In genomic region chr10:117471344-117471874, GRCh38 we compare ENCODE assay signal across 27 cellular contexts.
"Had no signal": no experiment of that assay in that cellular context is flagged by ENCODE, and none has a peak within 500 bp of the region (broad histone marks: within the 10 kb centered on the region; RNA-seq: fewer than 3 reads in every experiment).

No MANE protein-coding gene starts in this region.

- H3K9me3 Mint-ChIP-seq: activated naive CD8-positive, alpha-beta T cell treated with anti-CD3 and anti-CD28 coated beads, Interleukin-2, amount 10 ng/mL, durations not matched to agents 7 days and 5 days; activated T-helper 2 cell treated with anti-CD3 and anti-CD28 coated beads, Interferon-gamma antibody, Interleukin-2, Interleukin-4, amounts not matched to agents 10 μg/mL and 5 μg/mL and 100 μg/mL, durations not matched to agents 14 hours and 24 hours and 36 hours; effector memory CD8-positive, alpha-beta T cell; natural killer cell; neural progenitor cell had no signal

- ATAC-seq: activated CD8-positive, alpha-beta memory T cell treated with anti-CD3 and anti-CD28 coated beads, Interleukin-2, amount 10 ng/mL, durations not matched to agents 7 days and 5 days; activated CD8-positive, alpha-beta T cell treated with anti-CD3 and anti-CD28 coated beads, Interleukin-2, amount 10 ng/mL, durations not matched to agents 7 days and 5 days; effector memory CD8-positive, alpha-beta T cell; gastrocnemius medialis; natural killer cell; right cardiac atrium had no signal

- H3K36me3 Mint-ChIP-seq: activated CD8-positive, alpha-beta memory T cell treated with anti-CD3 and anti-CD28 coated beads, Interleukin-2, amount 10 ng/mL, durations not matched to agents 7 days and 5 days; activated naive CD8-positive, alpha-beta T cell treated with anti-CD3 and anti-CD28 coated beads, Interleukin-2, amount 10 ng/mL, durations not matched to agents 7 days and 5 days; natural killer cell; neural progenitor cell had no signal

- H3K9me3 ChIP-seq: gastrocnemius medialis, left ventricle myocardium inferior, testis, transverse colon had no signal

- H3K27ac ChIP-seq: brain microvascular endothelial cell, gastrocnemius medialis, left ventricle myocardium inferior, neural progenitor cell, testis, transverse colon had no signal

- H3K4me2 ChIP-seq: neural progenitor cell had no signal

- H3K27ac Mint-ChIP-seq: activated B cell treated with CpG ODN at 0.5 μM for 24 hours; activated CD8-positive, alpha-beta memory T cell treated with anti-CD3 and anti-CD28 coated beads, Interleukin-2, amount 10 ng/mL, durations not matched to agents 7 days and 5 days; activated CD8-positive, alpha-beta T cell treated with anti-CD3 and anti-CD28 coated beads, Interleukin-2, amount 10 ng/mL, durations not matched to agents 7 days and 5 days; activated naive CD4-positive, alpha-beta T cell treated with anti-CD3 and anti-CD28 coated beads for 36 hours; activated naive CD8-positive, alpha-beta T cell treated with anti-CD3 and anti-CD28 coated beads, Interleukin-2, amount 10 ng/mL, durations not matched to agents 7 days and 5 days; activated T-helper 2 cell treated with anti-CD3 and anti-CD28 coated beads, Interferon-gamma antibody, Interleukin-2, Interleukin-4, amounts not matched to agents 10 μg/mL and 5 μg/mL and 100 μg/mL, durations not matched to agents 14 hours and 24 hours and 36 hours; effector memory CD8-positive, alpha-beta T cell; natural killer cell had no signal

- H3K27me3 ChIP-seq: brain microvascular endothelial cell, gastrocnemius medialis, neural progenitor cell, testis had no signal

- DNase-seq: activated B cell treated with CpG ODN at 0.5 μM for 24 hours; activated CD8-positive, alpha-beta memory T cell treated with anti-CD3 and anti-CD28 coated beads, Interleukin-2, amount 10 ng/mL, durations not matched to agents 7 days and 5 days; activated CD8-positive, alpha-beta T cell treated with anti-CD3 and anti-CD28 coated beads, Interleukin-2, amount 10 ng/mL, durations not matched to agents 7 days and 5 days; activated naive CD4-positive, alpha-beta T cell treated with anti-CD3 and anti-CD28 coated beads for 36 hours; activated naive CD8-positive, alpha-beta T cell treated with anti-CD3 and anti-CD28 coated beads, Interleukin-2, amount 10 ng/mL, durations not matched to agents 7 days and 5 days; activated T-cell treated with anti-CD3 and anti-CD28 coated beads, Interleukin-2, amount 50 U/mL, for 48 hours; amniotic stem cell; brain microvascular endothelial cell; caudate nucleus; cortex of kidney; effector memory CD8-positive, alpha-beta T cell; erythroblast; gastrocnemius medialis; glutamatergic neuron; islet precursor cell; left ventricle myocardium inferior; mesendoderm; natural killer cell; occipital lobe; right cardiac atrium; stimulated activated CD4-positive, alpha-beta T cell treated with anti-CD3 and anti-CD28 coated beads, Interleukin-2, amount 100 ng/mL, for 48 hours; stimulated activated naive CD4-positive, alpha-beta T cell treated with Interleukin-2 at 50 U/mL for 16 hours; testis; transverse colon had no signal

- H3K4me1 Mint-ChIP-seq: activated B cell treated with CpG ODN at 0.5 μM for 24 hours; activated CD8-positive, alpha-beta memory T cell treated with anti-CD3 and anti-CD28 coated beads, Interleukin-2, amount 10 ng/mL, durations not matched to agents 7 days and 5 days; activated naive CD8-positive, alpha-beta T cell treated with anti-CD3 and anti-CD28 coated beads, Interleukin-2, amount 10 ng/mL, durations not matched to agents 7 days and 5 days; neural progenitor cell had no signal

- H3K9ac ChIP-seq: neural progenitor cell had no signal

- H2AFZ ChIP-seq: neural progenitor cell had no signal

- H3K4me1 ChIP-seq: gastrocnemius medialis, left ventricle myocardium inferior, neural progenitor cell, testis had no signal

- H3K4me3 Mint-ChIP-seq: activated B cell treated with CpG ODN at 0.5 μM for 24 hours; activated CD8-positive, alpha-beta memory T cell treated with anti-CD3 and anti-CD28 coated beads, Interleukin-2, amount 10 ng/mL, durations not matched to agents 7 days and 5 days; activated CD8-positive, alpha-beta T cell treated with anti-CD3 and anti-CD28 coated beads, Interleukin-2, amount 10 ng/mL, durations not matched to agents 7 days and 5 days; activated naive CD4-positive, alpha-beta T cell treated with anti-CD3 and anti-CD28 coated beads for 36 hours; activated naive CD8-positive, alpha-beta T cell treated with anti-CD3 and anti-CD28 coated beads, Interleukin-2, amount 10 ng/mL, durations not matched to agents 7 days and 5 days; effector memory CD8-positive, alpha-beta T cell; natural killer cell; neural progenitor cell had no signal

- H3K4me3 ChIP-seq: gastrocnemius medialis, left ventricle myocardium inferior, lung, neural progenitor cell, testis, transverse colon had no signal

- H3K36me3 ChIP-seq: brain microvascular endothelial cell, gastrocnemius medialis, left ventricle myocardium inferior, neural progenitor cell, transverse colon had no signal
